In genomic region chr4:43564601-43565000, GRCh38 we compare ENCODE assay signal across 23 cellular contexts.
"Had no signal": no experiment of that assay in that cellular context is flagged by ENCODE, and none has a peak within 500 bp of the region (broad histone marks: within the 10 kb centered on the region; RNA-seq: fewer than 3 reads in every experiment).

No MANE protein-coding gene starts in this region.

- H3K4me1 Mint-ChIP-seq: activated naive CD8-positive, alpha-beta T cell treated with anti-CD3 and anti-CD28 coated beads, Interleukin-2, amount 10 ng/mL, durations not matched to agents 7 days and 5 days; activated T-helper 17 cell treated with anti-CD3 and anti-CD28 coated beads, Interleukin-2, amount 50 U/mL, for 72 hours; mesothelial cell of epicardium; stimulated activated effector memory CD8-positive, alpha-beta T cell treated with anti-CD3 and anti-CD28 coated beads, Interleukin-12 subunit alpha, Interleukin-12 subunit beta, amount 100 ng/mL, for 72 hours had no signal

- H3K36me3 ChIP-seq: colonic mucosa, left lung, sigmoid colon, stomach had no signal

- H3K27ac ChIP-seq: body of pancreas, colonic mucosa, epithelial cell of prostate, left lung, sigmoid colon, stomach, testis had no signal

- H3K4me3 ChIP-seq: body of pancreas, colonic mucosa, left lung, sigmoid colon, stomach, testis had no signal

- H3K36me3 Mint-ChIP-seq: activated CD4-positive, alpha-beta memory T cell treated with anti-CD3 and anti-CD28 coated beads for 36 hours; activated naive CD8-positive, alpha-beta T cell treated with anti-CD3 and anti-CD28 coated beads, Interleukin-2, amount 10 ng/mL, durations not matched to agents 7 days and 5 days; mesothelial cell of epicardium; stimulated activated effector memory CD8-positive, alpha-beta T cell treated with anti-CD3 and anti-CD28 coated beads, Interleukin-12 subunit alpha, Interleukin-12 subunit beta, amount 100 ng/mL, for 72 hours; type B pancreatic cell had no signal

- H3K27me3 ChIP-seq: body of pancreas, colonic mucosa, left lung, sigmoid colon, stomach, testis had no signal

- ATAC-seq: activated T-helper 17 cell treated with anti-CD3 and anti-CD28 coated beads, Interleukin-2, amount 50 U/mL, for 72 hours; body of pancreas; left lung; stimulated activated effector memory CD8-positive, alpha-beta T cell treated with anti-CD3 and anti-CD28 coated beads, Interleukin-12 subunit alpha, Interleukin-12 subunit beta, amount 100 ng/mL, for 72 hours had no signal

- H3K27me3 Mint-ChIP-seq: activated B cell treated with CpG ODN at 0.5 μM for 24 hours; activated CD4-positive, alpha-beta memory T cell treated with anti-CD3 and anti-CD28 coated beads for 36 hours; activated naive CD8-positive, alpha-beta T cell treated with anti-CD3 and anti-CD28 coated beads, Interleukin-2, amount 10 ng/mL, durations not matched to agents 7 days and 5 days; activated T-helper 17 cell treated with anti-CD3 and anti-CD28 coated beads, Interleukin-2, amount 50 U/mL, for 72 hours; type B pancreatic cell had no signal

- H3K4me1 ChIP-seq: body of pancreas, colonic mucosa, left lung, sigmoid colon, stomach, testis had no signal

- DNase-seq: activated B cell treated with CpG ODN at 0.5 μM for 24 hours; activated CD4-positive, alpha-beta memory T cell treated with anti-CD3 and anti-CD28 coated beads for 36 hours; activated CD4-positive, alpha-beta T cell treated with anti-CD3 and anti-CD28 coated beads for 4 hours; activated naive CD4-positive, alpha-beta T cell treated with Interleukin-2 at 50 U/mL for 16 hours; activated naive CD8-positive, alpha-beta T cell treated with anti-CD3 and anti-CD28 coated beads, Interleukin-2, amount 10 ng/mL, durations not matched to agents 7 days and 5 days; body of pancreas; central memory CD4-positive, alpha-beta T cell; colonic mucosa; endodermal cell; foreskin fibroblast; kidney; left lung; nephron progenitor cell; nucleus accumbens; sigmoid colon; stimulated activated CD4-positive, alpha-beta T cell treated with anti-CD3 and anti-CD28 coated beads, Interleukin-4, amount 100 ng/mL, for 24 hours; stomach; testis had no signal

- H3K27ac Mint-ChIP-seq: activated B cell treated with CpG ODN at 0.5 μM for 24 hours; activated CD4-positive, alpha-beta memory T cell treated with anti-CD3 and anti-CD28 coated beads for 36 hours; activated naive CD8-positive, alpha-beta T cell treated with anti-CD3 and anti-CD28 coated beads, Interleukin-2, amount 10 ng/mL, durations not matched to agents 7 days and 5 days; activated T-helper 17 cell treated with anti-CD3 and anti-CD28 coated beads, Interleukin-2, amount 50 U/mL, for 72 hours; endodermal cell; mesothelial cell of epicardium; nephron progenitor cell; stimulated activated effector memory CD8-positive, alpha-beta T cell treated with anti-CD3 and anti-CD28 coated beads, Interleukin-12 subunit alpha, Interleukin-12 subunit beta, amount 100 ng/mL, for 72 hours; type B pancreatic cell had no signal

- H3K9me3 Mint-ChIP-seq: endodermal cell, nephron progenitor cell, type B pancreatic cell had no signal

- H3K4me3 Mint-ChIP-seq: activated B cell treated with CpG ODN at 0.5 μM for 24 hours; activated CD4-positive, alpha-beta memory T cell treated with anti-CD3 and anti-CD28 coated beads for 36 hours; activated naive CD8-positive, alpha-beta T cell treated with anti-CD3 and anti-CD28 coated beads, Interleukin-2, amount 10 ng/mL, durations not matched to agents 7 days and 5 days; activated T-helper 17 cell treated with anti-CD3 and anti-CD28 coated beads, Interleukin-2, amount 50 U/mL, for 72 hours; endodermal cell; mesothelial cell of epicardium; nephron progenitor cell; stimulated activated effector memory CD8-positive, alpha-beta T cell treated with anti-CD3 and anti-CD28 coated beads, Interleukin-12 subunit alpha, Interleukin-12 subunit beta, amount 100 ng/mL, for 72 hours; type B pancreatic cell had no signal

- H3K9me3 ChIP-seq: body of pancreas, colonic mucosa, left lung, sigmoid colon, stomach, testis had no signal
